1 cellular context compared by ENCODE assay signal in the genomic region with DNA sequence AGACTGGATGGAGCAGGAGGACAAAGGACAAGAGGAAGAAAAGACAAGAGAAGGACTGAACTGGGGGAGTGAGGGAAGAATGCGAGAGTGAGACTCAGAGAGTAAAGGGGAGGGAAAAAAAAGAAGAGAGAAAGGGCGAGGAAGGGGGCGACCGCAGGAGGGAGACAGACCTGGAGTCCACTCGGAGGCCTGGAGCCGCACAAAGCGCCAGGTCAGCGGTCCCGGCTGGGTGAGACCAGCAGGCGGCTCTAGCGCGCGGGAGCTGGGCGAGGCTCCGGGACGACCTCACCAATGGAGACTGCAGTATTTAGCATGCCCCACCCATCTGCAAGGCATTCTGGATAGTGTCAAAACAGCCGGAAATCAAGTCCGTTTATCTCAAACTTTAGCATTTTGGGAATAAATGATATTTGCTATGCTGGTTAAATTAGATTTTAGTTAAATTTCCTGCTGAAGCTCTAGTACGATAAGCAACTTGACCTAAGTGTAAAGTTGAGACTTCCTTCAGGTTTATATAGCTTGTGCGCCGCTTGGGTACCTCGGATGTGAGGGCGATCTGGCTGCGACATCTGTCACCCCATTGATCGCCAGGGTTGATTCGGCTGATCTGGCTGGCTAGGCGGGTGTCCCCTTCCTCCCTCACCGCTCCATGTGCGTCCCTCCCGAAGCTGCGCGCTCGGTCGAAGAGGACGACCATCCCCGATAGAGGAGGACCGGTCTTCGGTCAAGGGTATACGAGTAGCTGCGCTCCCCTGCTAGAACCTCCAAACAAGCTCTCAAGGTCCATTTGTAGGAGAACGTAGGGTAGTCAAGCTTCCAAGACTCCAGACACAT.
TF ChIP-seq lines count a peak whose summit lies in the region.

GSTA4 (minus strand) TSS at position 206 of the 834 bp plus-strand sequence. CDS start 1,041 bp downstream, outside the sequence.

TF ChIP-seq in HEK293, 187 proteins besides CTCF, POLR2A, EP300 and RAD21 (continued from another document and continues in another):
- TF ChIP-seq ZBTB17 (tag by site-specific recombination; IDR thresholded peaks at IDR 0.05), result peak; percentile 77
- TF ChIP-seq PBX3 (CRISPR knock-in tag; IDR thresholded peaks at IDR 0.05), result peak; percentile 62; the same call in 1 of the 2 replicates
- peak; percentile 76 for TF ChIP-seq SP3 (tag by site-specific recombination; IDR thresholded peaks at IDR 0.05)
- TF ChIP-seq GLIS2 (tag by site-specific recombination; IDR thresholded peaks at IDR 0.05), result peak; percentile 91
- 0 out of 2 replicates have a peak, but pooled peaks have one; percentile 5 for TF ChIP-seq ZNF707 (tag by site-specific recombination; IDR thresholded peaks at IDR 0.05)
- peak; percentile 73 for TF ChIP-seq ZNF768 (tag by site-specific recombination; IDR thresholded peaks at IDR 0.05)
- TF ChIP-seq, protein P1, sequence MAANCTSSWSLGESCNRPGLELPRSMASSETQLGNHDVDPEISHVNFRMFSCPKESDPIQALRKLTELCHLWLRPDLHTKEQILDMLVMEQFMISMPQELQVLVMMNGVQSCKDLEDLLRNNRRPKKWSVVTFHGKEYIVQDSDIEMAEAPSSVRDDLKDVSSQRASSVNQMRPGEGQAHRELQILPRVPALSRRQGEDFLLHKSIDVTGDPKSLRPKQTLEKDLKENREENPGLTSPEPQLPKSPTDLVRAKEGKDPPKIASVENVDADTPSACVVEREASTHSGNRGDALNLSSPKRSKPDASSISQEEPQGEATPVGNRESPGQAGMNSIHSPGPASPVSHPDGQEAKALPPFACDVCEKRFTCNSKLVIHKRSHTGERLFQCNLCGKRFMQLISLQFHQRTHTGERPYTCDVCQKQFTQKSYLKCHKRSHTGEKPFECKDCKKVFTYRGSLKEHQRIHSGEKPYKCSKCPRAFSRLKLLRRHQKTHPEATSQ (tag by site-specific recombination; IDR thresholded peaks at IDR 0.05), result peak; percentile 96; the same call in 1 of the 2 replicates
- peak; percentile 24; the same call in 1 of the 2 replicates for TF ChIP-seq PRDM2 (tag by site-specific recombination; IDR thresholded peaks at IDR 0.05; ENCODE audit: borderline replicate concordance)
- TF ChIP-seq, protein P2, sequence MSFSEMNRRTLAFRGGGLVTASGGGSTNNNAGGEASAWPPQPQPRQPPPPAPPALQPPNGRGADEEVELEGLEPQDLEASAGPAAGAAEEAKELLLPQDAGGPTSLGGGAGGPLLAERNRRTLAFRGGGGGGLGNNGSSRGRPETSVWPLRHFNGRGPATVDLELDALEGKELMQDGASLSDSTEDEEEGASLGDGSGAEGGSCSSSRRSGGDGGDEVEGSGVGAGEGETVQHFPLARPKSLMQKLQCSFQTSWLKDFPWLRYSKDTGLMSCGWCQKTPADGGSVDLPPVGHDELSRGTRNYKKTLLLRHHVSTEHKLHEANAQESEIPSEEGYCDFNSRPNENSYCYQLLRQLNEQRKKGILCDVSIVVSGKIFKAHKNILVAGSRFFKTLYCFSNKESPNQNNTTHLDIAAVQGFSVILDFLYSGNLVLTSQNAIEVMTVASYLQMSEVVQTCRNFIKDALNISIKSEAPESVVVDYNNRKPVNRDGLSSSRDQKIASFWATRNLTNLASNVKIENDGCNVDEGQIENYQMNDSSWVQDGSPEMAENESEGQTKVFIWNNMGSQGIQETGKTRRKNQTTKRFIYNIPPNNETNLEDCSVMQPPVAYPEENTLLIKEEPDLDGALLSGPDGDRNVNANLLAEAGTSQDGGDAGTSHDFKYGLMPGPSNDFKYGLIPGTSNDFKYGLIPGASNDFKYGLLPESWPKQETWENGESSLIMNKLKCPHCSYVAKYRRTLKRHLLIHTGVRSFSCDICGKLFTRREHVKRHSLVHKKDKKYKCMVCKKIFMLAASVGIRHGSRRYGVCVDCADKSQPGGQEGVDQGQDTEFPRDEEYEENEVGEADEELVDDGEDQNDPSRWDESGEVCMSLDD (tag by site-specific recombination; IDR thresholded peaks at IDR 0.05), result peak; percentile 83
- peak; percentile 34; the same call in 1 of the 2 replicates for TF ChIP-seq INSM2 (tag by site-specific recombination; IDR thresholded peaks at IDR 0.05)
- peak; percentile 58 for TF ChIP-seq ZBTB20 (tag by site-specific recombination; IDR thresholded peaks at IDR 0.05)
- TF ChIP-seq ZBTB26 (tag by site-specific recombination; optimal IDR thresholded peaks at IDR 0.05), result peak; percentile 37
- TF ChIP-seq ZFP69B (tag by site-specific recombination; IDR thresholded peaks at IDR 0.05), result peak; percentile 95
- TF ChIP-seq ZNF558 (tag by site-specific recombination; IDR thresholded peaks at IDR 0.05), result peak; percentile 63
- TF ChIP-seq MZF1 (tag by site-specific recombination; IDR thresholded peaks at IDR 0.05; ENCODE audit: borderline replicate concordance), result peak; percentile 96
- peak; percentile 84; the same call in 1 of the 2 replicates for TF ChIP-seq ZNF747 (tag by site-specific recombination; IDR thresholded peaks at IDR 0.05)
- TF ChIP-seq ZNF561 (tag by site-specific recombination; IDR thresholded peaks at IDR 0.05; ENCODE audit: borderline replicate concordance), result peak; percentile 68
- peak; percentile 88 for TF ChIP-seq ZNF394 (tag by site-specific recombination; IDR thresholded peaks at IDR 0.05; ENCODE audit: borderline replicate concordance)
- TF ChIP-seq ZNF398 (tag by site-specific recombination; IDR thresholded peaks at IDR 0.05), result peak; percentile 89
- peak; percentile 57 for TF ChIP-seq ZNF16 (tag by site-specific recombination; IDR thresholded peaks at IDR 0.05; ENCODE audit: low read depth)
- TF ChIP-seq, protein P3, sequence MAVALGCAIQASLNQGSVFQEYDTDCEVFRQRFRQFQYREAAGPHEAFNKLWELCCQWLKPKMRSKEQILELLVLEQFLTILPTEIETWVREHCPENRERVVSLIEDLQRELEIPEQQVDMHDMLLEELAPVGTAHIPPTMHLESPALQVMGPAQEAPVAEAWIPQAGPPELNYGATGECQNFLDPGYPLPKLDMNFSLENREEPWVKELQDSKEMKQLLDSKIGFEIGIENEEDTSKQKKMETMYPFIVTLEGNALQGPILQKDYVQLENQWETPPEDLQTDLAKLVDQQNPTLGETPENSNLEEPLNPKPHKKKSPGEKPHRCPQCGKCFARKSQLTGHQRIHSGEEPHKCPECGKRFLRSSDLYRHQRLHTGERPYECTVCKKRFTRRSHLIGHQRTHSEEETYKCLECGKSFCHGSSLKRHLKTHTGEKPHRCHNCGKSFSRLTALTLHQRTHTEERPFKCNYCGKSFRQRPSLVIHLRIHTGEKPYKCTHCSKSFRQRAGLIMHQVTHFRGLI (tag by site-specific recombination; IDR thresholded peaks at IDR 0.05), result 0 out of 2 replicates have a peak, but pooled peaks have one; percentile 12
- 0 out of 2 replicates have a peak, but pooled peaks have one; percentile 35 for TF ChIP-seq ZBTB21 (tag by site-specific recombination; IDR thresholded peaks at IDR 0.05)
- TF ChIP-seq KLF9 (tag by site-specific recombination; IDR thresholded peaks at IDR 0.05; ENCODE audit: low read depth), result peak; percentile 17; the same call in 1 of the 2 replicates
- TF ChIP-seq YY2 (tag by site-specific recombination; IDR thresholded peaks at IDR 0.05), result peak; percentile 13; the same call in 1 of the 2 replicates
- 0 out of 2 replicates have a peak, but pooled peaks have one; percentile 11 for TF ChIP-seq WT1 (tag by site-specific recombination; IDR thresholded peaks at IDR 0.05)
- TF ChIP-seq ZNF335 (tag by site-specific recombination; conservative IDR thresholded peaks at IDR 0.05), result peak; percentile 96
- peak; percentile 100 for TF ChIP-seq ZBTB6 (tag by site-specific recombination; IDR thresholded peaks at IDR 0.05)
- TF ChIP-seq ZSCAN23 (tag by site-specific recombination; IDR thresholded peaks at IDR 0.05), result peak; percentile 65
- TF ChIP-seq ZNF146 (tag by site-specific recombination; IDR thresholded peaks at IDR 0.05), result 0 out of 2 replicates have a peak, but pooled peaks have one; percentile 3
